ENCODE assay signal across 15 cellular contexts in genomic region chr5:162274684-162275083, GRCh38.
DNase-seq lines count a peak whose midpoint lies in the region; ATAC-seq and TF ChIP-seq lines count a peak whose summit lies in the region.
"Had no signal": no experiment of that assay in that cellular context is flagged by ENCODE, and none has a peak within 500 bp of the region (broad histone marks: within the 10 kb centered on the region; RNA-seq: fewer than 3 reads in every experiment).

No MANE protein-coding gene starts in this region.

- ATAC-seq in left lung, result peak; percentile 63
- ATAC-seq: HCT116 had no signal

- no peaks in the 10 kb centered on the region for H3K4me1 ChIP-seq in left lung

- H3K27me3 ChIP-seq in left lung, result no peaks in the 10 kb centered on the region
- H3K27me3 ChIP-seq: BLaER1 treated with 17β-estradiol and CSF1 and Interleukin-3, amounts not matched to agents 10 nM and 100 nM had no signal

- DNase-seq in NCI-H82 (lab: John Stamatoyannopoulos, UW) (peak; percentile 13), NCI-H82 treated with DMSO at 0.1 percent for 48 hours (lab: John Stamatoyannopoulos, UW; ENCODE audit: unreplicated experiment) (no peak), head of caudate nucleus (peak in 31 of 42 donors; percentile 2 to 56 (median 21)), left lung (no peak), hippocampal formation (lab: John Stamatoyannopoulos, UW) (no peak), GM10266 (ENCODE audit: extremely low spot score) (no peak), 8988T (no peak), SW 1271 (lab: John Stamatoyannopoulos, UW) (no peak)
- DNase-seq: KBM-7, NCI-H146, NCI-H226, SIG-M5 had no signal

- intact Hi-C loops in head of caudate nucleus (cut with DNase I), result no loop called here
- intact Hi-C loops in left lung (cut with DNase I), result no loop called here

- TF ChIP-seq CTCF in left lung (IDR thresholded peaks at IDR 0.05) (no peak), GM10266 (IDR thresholded peaks at IDR 0.05; ENCODE audit: control insufficient read depth, insufficient read depth, low read depth, missing control alignments) (no peak)

- no peak overlapping the region for H3K4me3 ChIP-seq in left lung
- H3K4me3 ChIP-seq: BLaER1 treated with 17β-estradiol and CSF1 and Interleukin-3, amounts not matched to agents 10 nM and 100 nM had no signal

- H3K27ac ChIP-seq in left lung, result no peak overlapping the region
- H3K27ac ChIP-seq: 22Rv1; BLaER1 treated with 17β-estradiol and CSF1 and Interleukin-3, amounts not matched to agents 10 nM and 100 nM had no signal

- H3K9me3 ChIP-seq in left lung, result no peaks in the 10 kb centered on the region

- no peaks in the 10 kb centered on the region for H3K36me3 ChIP-seq in left lung
- H3K36me3 ChIP-seq: BLaER1 treated with 17β-estradiol and CSF1 and Interleukin-3, amounts not matched to agents 10 nM and 100 nM had no signal

Comparison
In these comparisons a context has a peak if more than half of its experiments do, and no peak if none do; other contexts are left out.
1. DNase-seq: peak in NCI-H82 (single experiment) and head of caudate nucleus (31 of 42); none in NCI-H82 treated with DMSO at 0.1 percent for 48 hours (single experiment), left lung (0 of 2), hippocampal formation (0 of 2), GM10266 (single experiment), 8988T (single experiment) and SW 1271 (0 of 2).